In genomic region chr9:121288874-121289553, GRCh38 we compare ENCODE assay signal across 9 cellular contexts. TPM values are rescaled to one million over a fixed set of nuclear protein-coding genes. Genes with fewer than 3 reads are reported as not detected.
DNase-seq lines count a peak whose midpoint lies in the region; ATAC-seq and TF ChIP-seq lines count a peak whose summit lies in the region.
"Had no signal": no experiment of that assay in that cellular context is flagged by ENCODE, and none has a peak within 500 bp of the region (broad histone marks: within the 10 kb centered on the region; RNA-seq: fewer than 3 reads in every experiment).

No MANE protein-coding gene starts in this region.

- peak; percentile 83 for DNase-seq in DMS 273 (lab: John Stamatoyannopoulos, UW; ENCODE audit: unreplicated experiment)
- DNase-seq in SKM-1 (lab: John Stamatoyannopoulos, UW; ENCODE audit: unreplicated experiment), result peak; percentile 20
- DNase-seq in cardiac muscle cell (ENCODE audit: low read depth in 1 of 2, low spot score in 1 of 2), result peak; percentile 78 to 91
- peak; percentile 92 for DNase-seq in pons (ENCODE audit: low spot score)
- DNase-seq in naive thymus-derived CD8-positive, alpha-beta T cell, result no peak
- no peak for DNase-seq in middle frontal gyrus (ENCODE audit: extremely low spot score, low spot score)

- peak overlapping the region in 2 of 10 donors; percentile 32 to 33 for H3K27ac Mint-ChIP-seq in naive thymus-derived CD8-positive, alpha-beta T cell
- H3K27ac Mint-ChIP-seq: activated naive CD8-positive, alpha-beta T cell had no signal

- POLR2A ChIA-PET in naive thymus-derived CD8-positive, alpha-beta T cell (lab: Charles Lee), result interaction anchor here (0.7 kb wide), 1 partner anchor 159 kb away, joined by 3 read pairs; no protein-coding TSS in a partner anchor

- H3K4me1 Mint-ChIP-seq in naive thymus-derived CD8-positive, alpha-beta T cell, result peaks cover 0 to 36% (median 5%) of the 10 kb centered on the region in 4 donors

- no peaks in the 10 kb centered on the region for H3K9me3 Mint-ChIP-seq in naive thymus-derived CD8-positive, alpha-beta T cell

- ATAC-seq in GM19324 (IDR thresholded peaks at IDR 0.05; ENCODE audit: low FRiP score, unreplicated experiment), result no peak
- ATAC-seq in naive thymus-derived CD8-positive, alpha-beta T cell, result no peak
- ATAC-seq in HG02840 (IDR thresholded peaks at IDR 0.05; ENCODE audit: low FRiP score, unreplicated experiment), result no peak

- H3K27me3 Mint-ChIP-seq in naive thymus-derived CD8-positive, alpha-beta T cell, result no peaks in the 10 kb centered on the region
- H3K27me3 Mint-ChIP-seq: activated naive CD8-positive, alpha-beta T cell had no signal

- H3K36me3 Mint-ChIP-seq in naive thymus-derived CD8-positive, alpha-beta T cell, result peaks cover 0 to 2% (median 0%) of the 10 kb centered on the region in 3 donors

- no peak overlapping the region for H3K4me3 Mint-ChIP-seq in naive thymus-derived CD8-positive, alpha-beta T cell
- H3K4me3 Mint-ChIP-seq: activated naive CD8-positive, alpha-beta T cell had no signal

- H3K27me3 ChIP-seq in cardiac muscle cell, result no peaks in the 10 kb centered on the region

- peak overlapping the region; percentile 94 for H3K27ac ChIP-seq in cardiac muscle cell

- H3K4me1 ChIP-seq in cardiac muscle cell (ENCODE audit: low read depth), result peaks cover 56% of the 10 kb centered on the region

- no peaks in the 10 kb centered on the region for H3K9me3 ChIP-seq in cardiac muscle cell (ENCODE audit: low read depth)

- H3K4me3 ChIP-seq in cardiac muscle cell, result no peak overlapping the region

- H3K36me3 ChIP-seq in cardiac muscle cell, result no peaks in the 10 kb centered on the region

- no peak for TF ChIP-seq CTCF in cardiac muscle cell (IDR thresholded peaks at IDR 0.05; ENCODE audit: low read depth, low read length)

RNA-seq across cellular contexts. Expression of gene GSN, which starts 21.1 kb away (rescaled TPM):
- 285 and 310 TPM in 2 replicates for total RNA-seq in cardiac muscle cell
- 268 and 299 TPM in 2 replicates for polyA plus RNA-seq in cardiac muscle cell
- 1 to 10 TPM; 7.0 to 7.9 TPM for total RNA-seq in naive thymus-derived CD8-positive, alpha-beta T cell
- polyA plus RNA-seq in naive thymus-derived CD8-positive, alpha-beta T cell, result 1 to 10 TPM; 2.0 to 3.3 (median 3.0) TPM

Comparison
In these comparisons a context has a peak if more than half of its experiments do, and no peak if none do; other contexts are left out.
1. DNase-seq: peak in DMS 273 (single experiment), SKM-1 (single experiment), cardiac muscle cell (2 of 2) and pons (single experiment); none in naive thymus-derived CD8-positive, alpha-beta T cell (0 of 10) and middle frontal gyrus (single experiment).
2. RNA of gene GSN, which starts 21.1 kb away (total RNA-seq): 285 to 310 TPM in cardiac muscle cell; 7.0 to 7.9 TPM in naive thymus-derived CD8-positive, alpha-beta T cell; every median in the first group is over 10 times any median in the second.